ENCODE assay signal across 9 cellular contexts in the genomic region with DNA sequence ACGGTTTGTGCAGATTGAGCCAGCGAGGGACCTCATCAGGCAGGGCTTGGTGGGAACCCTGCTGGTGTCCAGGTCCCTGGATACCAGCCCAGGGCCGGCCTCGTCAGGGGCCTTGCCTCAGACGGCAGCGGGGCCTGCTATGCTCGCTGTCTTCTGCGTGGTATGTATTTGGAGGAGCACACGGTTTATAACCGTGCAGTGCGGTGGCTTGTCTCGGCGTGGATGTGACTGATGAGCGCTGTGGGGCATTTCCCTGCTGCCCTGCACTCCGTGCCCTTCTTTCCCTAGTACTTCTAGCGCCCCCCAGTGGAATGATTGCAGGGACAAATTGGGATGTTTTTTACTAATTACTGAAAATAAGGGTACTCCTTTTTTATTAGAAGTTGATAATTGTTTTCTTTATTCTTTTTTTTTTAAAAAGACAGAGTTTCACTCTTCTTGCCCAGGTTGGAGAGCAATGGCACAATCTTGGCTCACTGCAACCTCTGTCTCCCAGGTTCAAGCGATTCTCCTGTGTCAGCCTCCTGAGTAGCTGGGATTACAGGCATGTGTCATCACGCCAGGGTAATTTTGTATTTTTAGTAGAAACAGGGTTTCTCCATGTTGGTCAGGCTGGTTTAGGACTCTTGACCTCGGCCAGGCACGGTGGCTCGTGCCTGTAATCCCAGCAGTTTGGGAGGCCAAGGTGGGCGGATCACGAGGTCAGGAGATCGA. TPM values are rescaled to one million over a fixed set of nuclear protein-coding genes. Genes with fewer than 3 reads are reported as not detected.
DNase-seq lines count a peak whose midpoint lies in the region; ATAC-seq and TF ChIP-seq lines count a peak whose summit lies in the region.
"Had no signal": no experiment of that assay in that cellular context is flagged by ENCODE, and none has a peak within 500 bp of the region (broad histone marks: within the 10 kb centered on the region; RNA-seq: fewer than 3 reads in every experiment).

No MANE protein-coding gene starts in this region.

- TF ChIP-seq POLR2A in tibial nerve (IDR thresholded peaks at IDR 0.05) = no peak

- DNase-seq in ACHN (peak; percentile 55), RPMI8226 (peak; percentile 47), choroid plexus epithelial cell (ENCODE audit: low read depth) (peak; percentile 59), lung (ENCODE audit: low spot score) (peak; percentile 61), tibial nerve (ENCODE audit: low spot score in 2 of 2) (peak in 1 of 2 donors; percentile 58), OCI-M2 (lab: John Stamatoyannopoulos, UW; ENCODE audit: unreplicated experiment) (no peak), mucosa of gallbladder (ENCODE audit: low spot score) (no peak)

- H3K27me3 ChIP-seq in lung (ENCODE audit: control insufficient read depth, insufficient read depth) (no peaks in the 10 kb centered on the region), tibial nerve (no peaks in the 10 kb centered on the region)
- H3K27me3 ChIP-seq: thyroid gland had no signal

- H3K9me3 ChIP-seq in lung (ENCODE audit: control insufficient read depth in 2 of 2, insufficient read depth in 1 of 2, low read length in 1 of 2) (no peaks in the 10 kb centered on the region), tibial nerve (no peaks in the 10 kb centered on the region)
- H3K9me3 ChIP-seq: thyroid gland had no signal

- no peak for TF ChIP-seq EP300 in tibial nerve (IDR thresholded peaks at IDR 0.05)

- H3K36me3 ChIP-seq in lung (ENCODE audit: control insufficient read depth in 2 of 2, insufficient read depth in 2 of 2, low read length in 2 of 2) (peaks cover 9 to 21% of the 10 kb centered on the region in 2 donors), tibial nerve (peaks cover 0 to 80% (median 13%) of the 10 kb centered on the region in 3 donors)

- TF ChIP-seq CTCF in GM12874 (IDR thresholded peaks at IDR 0.05; ENCODE audit: insufficient read depth, low read depth, low read length) (peak; percentile 48; the same call in 1 of the 2 replicates), choroid plexus epithelial cell (conservative IDR thresholded peaks at IDR 0.05; ENCODE audit: low read depth, low read length) (peak; percentile 76), lung (IDR thresholded peaks at IDR 0.05; ENCODE audit: control extremely low read depth, extremely low read depth) (peak; percentile 8), tibial nerve (IDR thresholded peaks at IDR 0.05) (peak in 4 of 5 experiments; percentile 42 to 50 (median 46))

- in situ Hi-C loops in ACHN (cut with HindIII; ENCODE audit: low pct_ligation_motif_present, low pct_unique_long_range_greater_than_20kb, low sequenced_read_pairs) = no loop called here

- H3K4me1 ChIP-seq in lung (ENCODE audit: control insufficient read depth in 2 of 2, insufficient read depth in 2 of 2, low read length in 2 of 2) (no peaks in the 10 kb centered on the region), tibial nerve (no peaks in the 10 kb centered on the region)
- H3K4me1 ChIP-seq: thyroid gland had no signal

- ATAC-seq in lung (ENCODE audit: insufficient read depth, low FRiP score) = no peak

- no peak overlapping the region for H3K27ac ChIP-seq in lung (ENCODE audit: low read depth in 1 of 2, low read length in 1 of 2)
- H3K27ac ChIP-seq in tibial nerve = peak overlapping the region in 1 of 4 donors; percentile 8
- H3K27ac ChIP-seq: thyroid gland had no signal

- 79 to 82% methylated on average over 24 of the region's 24 CpGs for WGBS in lung, 2 donors
- 65 to 72% methylated on average over 24 of the region's 24 CpGs for WGBS in tibial nerve, 2 donors

- H3K4me3 ChIP-seq in choroid plexus epithelial cell (ENCODE audit: low read depth, low read length) = no peak overlapping the region
- H3K4me3 ChIP-seq in lung = no peak overlapping the region
- no peak overlapping the region for H3K4me3 ChIP-seq in tibial nerve
- H3K4me3 ChIP-seq: thyroid gland had no signal

RNA-seq across cellular contexts. Expression of a gene that starts 15.3 kb away (rescaled TPM):
- total RNA-seq in lung (100 to 1,000 TPM in 1 of 2 donors, 10 to 100 TPM in 1; 82.3 to 119 TPM), tibial nerve (100 to 1,000 TPM in 1 of 4 donors, 10 to 100 TPM in 3; 42.6 to 115 (median 87.9) TPM), mucosa of gallbladder (96.5 TPM)
- 10 to 100 TPM; 57.6 to 98.4 TPM for polyA plus RNA-seq in lung

RNA-seq across cellular contexts. Expression of a gene that starts 31.8 kb away (rescaled TPM):
- total RNA-seq in lung = 10 to 100 TPM; 16.1 to 21.0 TPM
- 10 to 100 TPM in 1 of 2 donors, 1 to 10 TPM in 1; 5.0 to 16.6 TPM for polyA plus RNA-seq in lung
- 10 to 100 TPM; 13.3 to 45.5 (median 18.7) TPM for total RNA-seq in tibial nerve
- 46.8 TPM for total RNA-seq in mucosa of gallbladder

RNA-seq across cellular contexts. Expression of a gene that starts 50.7 kb away (rescaled TPM):
- 10 to 100 TPM; 22.8 to 27.6 TPM for total RNA-seq in lung
- 10 to 100 TPM; 17.3 to 24.4 TPM for polyA plus RNA-seq in lung
- total RNA-seq in tibial nerve = 10 to 100 TPM; 17.4 to 22.5 (median 21.0) TPM
- 38.5 TPM for total RNA-seq in mucosa of gallbladder

Comparison
In these comparisons a context has a peak if more than half of its experiments do, and no peak if none do; other contexts are left out.
1. DNase-seq: peak in ACHN (single experiment), RPMI8226 (single experiment), choroid plexus epithelial cell (single experiment) and lung (single experiment); none in OCI-M2 (single experiment) and mucosa of gallbladder (single experiment).
2. CTCF ChIP-seq: peak in every context shown above with its lines; median percentile 76 in choroid plexus epithelial cell; 48 in GM12874; 46 in tibial nerve; 8 in lung.